ENCODE assay signal across 23 cellular contexts in the genomic region with DNA sequence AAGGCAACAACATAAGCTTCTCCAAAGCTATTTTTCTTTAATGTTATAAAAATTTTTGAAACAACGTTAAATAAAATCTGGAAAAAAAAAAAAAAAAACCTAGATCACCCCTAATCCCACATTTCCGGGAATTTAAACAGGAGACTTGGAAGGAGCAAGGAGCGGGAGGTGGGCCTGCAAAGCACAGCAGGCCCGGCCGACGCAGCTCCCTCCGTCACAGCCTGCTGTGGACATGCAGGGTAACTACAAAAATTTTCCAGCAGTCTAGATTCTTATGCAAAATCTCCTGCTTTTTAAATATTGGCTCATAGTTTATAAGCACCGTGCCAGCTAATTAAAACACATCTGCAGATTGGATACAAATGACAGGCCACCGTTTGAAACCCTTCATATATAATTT. TPM values are rescaled to one million over a fixed set of nuclear protein-coding genes. Genes with fewer than 3 reads are reported as not detected.
"Had no signal": no experiment of that assay in that cellular context is flagged by ENCODE, and none has a peak within 500 bp of the region (broad histone marks: within the 10 kb centered on the region; RNA-seq: fewer than 3 reads in every experiment).

No MANE protein-coding gene starts in this region.

- H3K27ac Mint-ChIP-seq: immature natural killer cell had no signal

- H3K4me1 Mint-ChIP-seq: immature natural killer cell had no signal

- DNase-seq: dermis blood vessel endothelial cell; dorsolateral prefrontal cortex; effector CD4-positive, alpha-beta T cell; effector memory CD4-positive, alpha-beta T cell; foreskin keratinocyte; glutamatergic neuron; heart right ventricle; hypothalamus; immature natural killer cell; left cardiac atrium; left lung; left ventricle myocardium superior; lower lobe of right lung; mesenchymal stem cell; midbrain had no signal

- H3K36me3 Mint-ChIP-seq: immature natural killer cell had no signal

- H3K27me3 ChIP-seq: esophagus muscularis mucosa had no signal

- H3K9me3 ChIP-seq: esophagus muscularis mucosa, heart right ventricle, left lung, lower lobe of right lung had no signal

- H3K4me3 ChIP-seq: coronary artery, dorsolateral prefrontal cortex, esophagus muscularis mucosa, heart right ventricle, left lung, lower lobe of right lung had no signal

- H3K4me1 ChIP-seq: foreskin keratinocyte, heart right ventricle, left lung had no signal

- H3K4me3 Mint-ChIP-seq: immature natural killer cell had no signal

- H3K27ac ChIP-seq: coronary artery, dorsolateral prefrontal cortex, foreskin keratinocyte, heart right ventricle, left lung, lower lobe of right lung had no signal

- H3K36me3 ChIP-seq: esophagus muscularis mucosa, heart right ventricle, left lung, lower lobe of right lung had no signal

- H3K9me3 Mint-ChIP-seq: immature natural killer cell had no signal

RNA-seq across cellular contexts. Expression of a gene that starts 23.5 kb away (rescaled TPM):
- total RNA-seq: dermis blood vessel endothelial cell, endothelial cell of umbilical vein, epithelial cell of proximal tubule, fibroblast of villous mesenchyme, glomerular endothelial cell, left ventricle myocardium superior, lung microvascular endothelial cell, mononuclear cell had no signal
- polyA plus RNA-seq: endothelial cell of umbilical vein, immature natural killer cell had no signal
